ENCODE assay signal across 2 cellular contexts in genomic region chr2:147845608-147846002, GRCh38.
TF ChIP-seq lines count a peak whose summit lies in the region.

No MANE protein-coding gene starts in this region.

TF ChIP-seq in HCT116, 20 proteins besides CTCF, POLR2A, EP300 and RAD21 (continued from another document):
- TF ChIP-seq ZBTB33 (IDR thresholded peaks at IDR 0.05; ENCODE audit: extremely low read depth, insufficient replicate concordance, low read length) (no peak), CEBPB (IDR thresholded peaks at IDR 0.05; ENCODE audit: low read depth) (no peak), MAX (IDR thresholded peaks at IDR 0.05) (no peak), REST (IDR thresholded peaks at IDR 0.05; ENCODE audit: low read depth) (no peak), ATF3 (IDR thresholded peaks at IDR 0.05) (no peak), EGR1 (IDR thresholded peaks at IDR 0.05; ENCODE audit: low read depth) (no peak), SIN3A (IDR thresholded peaks at IDR 0.05; ENCODE audit: low read depth) (no peak), EZH2phosphoT487 (IDR thresholded peaks at IDR 0.05; ENCODE audit: borderline replicate concordance) (no peak), JUND (IDR thresholded peaks at IDR 0.05) (no peak), YY1 (IDR thresholded peaks at IDR 0.05; ENCODE audit: extremely low read depth, insufficient replicate concordance, low read depth, low read length) (no peak), CBX3 (IDR thresholded peaks at IDR 0.05; ENCODE audit: low read depth) (no peak), SP1 (IDR thresholded peaks at IDR 0.05; ENCODE audit: low read depth) (no peak), POLR2AphosphoS5 (IDR thresholded peaks at IDR 0.05; ENCODE audit: low read depth, low read length) (no peak), FOSL1 (IDR thresholded peaks at IDR 0.05; ENCODE audit: low read depth) (no peak)

TF ChIP-seq in HepG2, 621 proteins besides CTCF, POLR2A, EP300 and RAD21 (continued from another document):
- no peak for TF ChIP-seq ZNF562 (CRISPR knock-in tag; IDR thresholded peaks at IDR 0.05; ENCODE audit: borderline replicate concordance)
- no peak for TF ChIP-seq ZNF280B (CRISPR knock-in tag; IDR thresholded peaks at IDR 0.05; ENCODE audit: borderline replicate concordance)
- TF ChIP-seq MAFK (conservative IDR thresholded peaks at IDR 0.05 in 1 of 2, IDR thresholded peaks at IDR 0.05 in 1 of 2; ENCODE audit: low read length in 2 of 2): peak in 1 of 2 experiments; percentile 51; a peak in 2 of 4 replicates
- no peak for TF ChIP-seq SP2 (CRISPR knock-in tag; IDR thresholded peaks at IDR 0.05)
- no peak for TF ChIP-seq ZNF549 (CRISPR knock-in tag; IDR thresholded peaks at IDR 0.05)
- no peak for TF ChIP-seq ZNF773 (CRISPR knock-in tag; IDR thresholded peaks at IDR 0.05; ENCODE audit: borderline replicate concordance)
- 0 out of 3 replicates have a peak, but pooled peaks have one; percentile 2 for TF ChIP-seq MXI1 (IDR thresholded peaks at IDR 0.05; ENCODE audit: borderline replicate concordance, low read depth, low read length)
- TF ChIP-seq ARID4A (CRISPR knock-in tag; IDR thresholded peaks at IDR 0.05; ENCODE audit: borderline replicate concordance): peak; percentile 7; the same call in 1 of the 2 replicates
- TF ChIP-seq TFDP1 (CRISPR knock-in tag; IDR thresholded peaks at IDR 0.05; ENCODE audit: borderline replicate concordance): no peak
- TF ChIP-seq SATB2 (CRISPR knock-in tag; IDR thresholded peaks at IDR 0.05): no peak
- TF ChIP-seq JUN (CRISPR knock-in tag; IDR thresholded peaks at IDR 0.05): no peak
- no peak for TF ChIP-seq CEBPB (IDR thresholded peaks at IDR 0.05; ENCODE audit: borderline replicate concordance, low read depth, low read length)
- TF ChIP-seq BCL3 (CRISPR knock-in tag; IDR thresholded peaks at IDR 0.05): no peak
